Comparison of ENCODE assay signal across 21 cellular contexts in genomic region chr10:4333474-4333894, GRCh38.
DNase-seq lines count a peak whose midpoint lies in the region; ATAC-seq and TF ChIP-seq lines count a peak whose summit lies in the region.
"Had no signal": no experiment of that assay in that cellular context is flagged by ENCODE, and none has a peak within 500 bp of the region (broad histone marks: within the 10 kb centered on the region; RNA-seq: fewer than 3 reads in every experiment).

No MANE protein-coding gene starts in this region.

- peak overlapping the region; percentile 23 for H3K4me3 ChIP-seq in CD4-positive, CD25-positive, alpha-beta regulatory T cell (ENCODE audit: low read depth, low read length)
- H3K4me3 ChIP-seq in MM.1S (ENCODE audit: low read length) (peak overlapping the region; percentile 29), SK-N-SH (ENCODE audit: low read depth in 2 of 2, low read length in 1 of 2) (no peak overlapping the region), transverse colon (no peak overlapping the region)
- H3K4me3 ChIP-seq: left ventricle myocardium inferior, psoas muscle had no signal

- H3K79me2 ChIP-seq in MM.1S (ENCODE audit: low read length) (no peaks in the 10 kb centered on the region), SK-N-SH (ENCODE audit: insufficient read depth) (no peaks in the 10 kb centered on the region)

- no peaks in the 10 kb centered on the region for H3K36me3 Mint-ChIP-seq in CD4-positive, CD25-positive, alpha-beta regulatory T cell
- no peaks in the 10 kb centered on the region for H3K36me3 Mint-ChIP-seq in HFFc6 (ENCODE audit: low read depth)
- H3K36me3 Mint-ChIP-seq: CD8-positive, alpha-beta T cell had no signal

- H4K20me1 ChIP-seq in MM.1S (ENCODE audit: insufficient read depth, low read length) (no peaks in the 10 kb centered on the region), SK-N-SH (ENCODE audit: insufficient read depth) (no peaks in the 10 kb centered on the region)

- no peak for TF ChIP-seq RAD21 in SK-N-SH (IDR thresholded peaks at IDR 0.05; ENCODE audit: low read length)

- POLR2A ChIA-PET in SK-N-SH (lab: Yijun Ruan, JAX): no interaction called here

- H3F3A ChIP-seq in MM.1S (ENCODE audit: insufficient read depth, low read length): peaks cover 7% of the 10 kb centered on the region
- no peaks in the 10 kb centered on the region for H3F3A ChIP-seq in SK-N-SH (replicated peaks; ENCODE audit: insufficient read depth)

- peak overlapping the region; percentile 47 for H3K27ac ChIP-seq in CD4-positive, CD25-positive, alpha-beta regulatory T cell (ENCODE audit: insufficient read depth, low read length, poor library complexity, severe bottlenecking)
- peak overlapping the region; percentile 38; the same call in 1 of the 2 replicates for H3K27ac ChIP-seq in MM.1S (ENCODE audit: low read length)
- H3K27ac ChIP-seq in SK-N-SH (ENCODE audit: low read depth in 2 of 2, low read length in 1 of 2): no peak overlapping the region
- H3K27ac ChIP-seq in transverse colon: no peak overlapping the region
- H3K27ac ChIP-seq: left ventricle myocardium inferior, psoas muscle had no signal

- CTCF ChIA-PET in SK-N-SH (lab: Yijun Ruan, JAX): no interaction called here

- H3K27ac Mint-ChIP-seq in CD4-positive, CD25-positive, alpha-beta regulatory T cell: no peak overlapping the region
- no peak overlapping the region for H3K27ac Mint-ChIP-seq in HFFc6
- H3K27ac Mint-ChIP-seq: activated CD4-positive, alpha-beta memory T cell treated with anti-CD3 and anti-CD28 coated beads, Interleukin-2, amount 10 ng/mL, durations not matched to agents 7 days and 5 days; CD8-positive, alpha-beta T cell had no signal

- H3K4me1 Mint-ChIP-seq in CD4-positive, CD25-positive, alpha-beta regulatory T cell: no peaks in the 10 kb centered on the region
- no peaks in the 10 kb centered on the region for H3K4me1 Mint-ChIP-seq in HFFc6 (ENCODE audit: low read depth)
- H3K4me1 Mint-ChIP-seq: activated CD4-positive, alpha-beta memory T cell treated with anti-CD3 and anti-CD28 coated beads, Interleukin-2, amount 10 ng/mL, durations not matched to agents 7 days and 5 days had no signal

- H3K27me3 ChIP-seq in CD4-positive, CD25-positive, alpha-beta regulatory T cell (ENCODE audit: control insufficient read depth, insufficient read depth, low read length): no peaks in the 10 kb centered on the region
- H3K27me3 ChIP-seq in MM.1S (replicated peaks; ENCODE audit: insufficient read depth, low read length) (no peaks in the 10 kb centered on the region), SK-N-SH (ENCODE audit: insufficient read depth) (no peaks in the 10 kb centered on the region), transverse colon (no peaks in the 10 kb centered on the region)

- no peaks in the 10 kb centered on the region for H3K36me3 ChIP-seq in CD4-positive, CD25-positive, alpha-beta regulatory T cell (ENCODE audit: control insufficient read depth, insufficient read depth, low read length)
- H3K36me3 ChIP-seq in MM.1S (replicated peaks; ENCODE audit: insufficient read depth, low read length): no peaks in the 10 kb centered on the region
- H3K36me3 ChIP-seq in SK-N-SH (replicated peaks in 1 of 2; ENCODE audit: control insufficient read depth in 1 of 2, insufficient read depth in 2 of 2, low read length in 1 of 2): no peaks in the 10 kb centered on the region
- H3K36me3 ChIP-seq in transverse colon: no peaks in the 10 kb centered on the region
- H3K36me3 ChIP-seq: left ventricle myocardium inferior had no signal

- in situ Hi-C loops in transverse colon (cut with MboI; ENCODE audit: low pct_ligation_motif_present in 1 of 4, low pct_unique_long_range_greater_than_20kb in 1 of 4, low sequenced_read_pairs in 3 of 4): no loop called here

- H3K27me3 Mint-ChIP-seq in CD4-positive, CD25-positive, alpha-beta regulatory T cell: no peaks in the 10 kb centered on the region
- no peaks in the 10 kb centered on the region for H3K27me3 Mint-ChIP-seq in HFFc6 (ENCODE audit: insufficient read depth)
- H3K27me3 Mint-ChIP-seq: activated CD4-positive, alpha-beta memory T cell treated with anti-CD3 and anti-CD28 coated beads, Interleukin-2, amount 10 ng/mL, durations not matched to agents 7 days and 5 days had no signal

- TF ChIP-seq EP300 in SK-N-SH (IDR thresholded peaks at IDR 0.05; ENCODE audit: borderline replicate concordance in 1 of 2, low read depth in 1 of 2, low read length in 1 of 2) (no peak), transverse colon (IDR thresholded peaks at IDR 0.05; ENCODE audit: low read depth) (no peak)

- ATAC-seq in CD4-positive, CD25-positive, alpha-beta regulatory T cell (ENCODE audit: low read depth in 2 of 2): no peak
- ATAC-seq: CD8-positive, alpha-beta T cell; psoas muscle had no signal

- no peak overlapping the region for H3K4me3 Mint-ChIP-seq in CD4-positive, CD25-positive, alpha-beta regulatory T cell
- no peak overlapping the region for H3K4me3 Mint-ChIP-seq in HFFc6
- H3K4me3 Mint-ChIP-seq: activated CD4-positive, alpha-beta memory T cell treated with anti-CD3 and anti-CD28 coated beads, Interleukin-2, amount 10 ng/mL, durations not matched to agents 7 days and 5 days; activated T-cell treated with anti-CD3 and anti-CD28 coated beads, Interleukin-2, amount 50 U/mL, for 4 hours; CD8-positive, alpha-beta T cell; neural crest cell had no signal

- TF ChIP-seq CTCF in MM.1S (IDR thresholded peaks at IDR 0.05; ENCODE audit: low read length): no peak
- no peak for TF ChIP-seq CTCF in HFFc6 (IDR thresholded peaks at IDR 0.05)
- no peak for TF ChIP-seq CTCF in SK-N-SH (IDR thresholded peaks at IDR 0.05)
- TF ChIP-seq CTCF in transverse colon (IDR thresholded peaks at IDR 0.05): no peak

- H3K9ac ChIP-seq in MM.1S (ENCODE audit: low read length) (no peak overlapping the region), SK-N-SH (no peak overlapping the region)

- no peak for TF ChIP-seq POLR2A in transverse colon (IDR thresholded peaks at IDR 0.05)

- H3K9me2 ChIP-seq in MM.1S (replicated peaks; ENCODE audit: insufficient read depth, low read length) (no peaks in the 10 kb centered on the region), SK-N-SH (no peaks in the 10 kb centered on the region)

- H3K9me3 ChIP-seq in CD4-positive, CD25-positive, alpha-beta regulatory T cell (ENCODE audit: control insufficient read depth in 2 of 2, low read length in 2 of 2): peaks cover 16 to 19% of the 10 kb centered on the region in 2 experiments
- H3K9me3 ChIP-seq in MM.1S (replicated peaks; ENCODE audit: insufficient read depth, low read length) (no peaks in the 10 kb centered on the region), SK-N-SH (no peaks in the 10 kb centered on the region), transverse colon (no peaks in the 10 kb centered on the region)
- H3K9me3 ChIP-seq: psoas muscle had no signal

- peak overlapping the region; percentile 27 for H2AFZ ChIP-seq in MM.1S (ENCODE audit: low read length)
- H2AFZ ChIP-seq in SK-N-SH (ENCODE audit: low read depth): no peak overlapping the region

- intact Hi-C loops in transverse colon (cut with DNase I; ENCODE audit: low total_unique reads): no loop called here

- no peak for DNase-seq in CD4-positive, CD25-positive, alpha-beta regulatory T cell
- DNase-seq in MM.1S (peak; percentile 26), SIG-M5 (lab: John Stamatoyannopoulos, UW) (peak; percentile 9), germinal center (ENCODE audit: low spot score) (peak; percentile 18), HFFc6 (no peak), SK-N-SH (no peak), transverse colon (no peak), AG08395 (ENCODE audit: low spot score) (no peak)
- DNase-seq: activated CD4-positive, alpha-beta memory T cell treated with anti-CD3 and anti-CD28 coated beads, Interleukin-2, amount 10 ng/mL, durations not matched to agents 7 days and 5 days; activated naive CD4-positive, alpha-beta T cell treated with anti-CD3 and anti-CD28 coated beads, Interleukin-2, amount 50 U/mL, for 16 hours; activated T-cell treated with anti-CD3 and anti-CD28 coated beads, Interleukin-2, amount 50 U/mL, for 4 hours; CD8-positive, alpha-beta T cell; DMS53; effector memory CD4-positive, alpha-beta T cell; left ventricle myocardium inferior; NCI-H146; NCI-H226; psoas muscle; small intestine; stimulated activated CD4-positive, alpha-beta T cell treated with anti-CD3 and anti-CD28 coated beads, Interleukin-4, amount 100 ng/mL, for 4 hours had no signal

- no peaks in the 10 kb centered on the region for H3K4me1 ChIP-seq in CD4-positive, CD25-positive, alpha-beta regulatory T cell (ENCODE audit: control insufficient read depth, insufficient read depth, low read length, poor library complexity, severe bottlenecking)
- H3K4me1 ChIP-seq in MM.1S (ENCODE audit: low read length) (no peaks in the 10 kb centered on the region), SK-N-SH (ENCODE audit: control insufficient read depth in 1 of 2, insufficient read depth in 2 of 2, low read depth in 1 of 2, low read length in 1 of 2) (peaks cover 0 to 7% of the 10 kb centered on the region in 2 experiments; a peak in 2 of 4 replicates), transverse colon (no peaks in the 10 kb centered on the region)

- peak overlapping the region; percentile 14; the same call in 1 of the 2 replicates for H3K4me2 ChIP-seq in MM.1S (ENCODE audit: low read depth, low read length)
- H3K4me2 ChIP-seq in SK-N-SH: no peak overlapping the region

- H3K9me3 Mint-ChIP-seq in CD4-positive, CD25-positive, alpha-beta regulatory T cell: peaks cover 0 to 6% (median 0%) of the 10 kb centered on the region in 7 donors
- H3K9me3 Mint-ChIP-seq in HFFc6: no peaks in the 10 kb centered on the region
- H3K9me3 Mint-ChIP-seq: activated T-cell treated with anti-CD3 and anti-CD28 coated beads, Interleukin-2, amount 50 U/mL, for 4 hours; CD8-positive, alpha-beta T cell; neural crest cell had no signal

- 95% methylated on average over 15 of the region's 15 CpGs for WGBS in SK-N-SH (ENCODE audit: low lambda C conversion rate)
- WGBS in transverse colon (ENCODE audit: low coverage in 1 of 2), 2 donors: 72 to 75% methylated on average over 13 to 15 of the region's 15 CpGs

TF ChIP-seq in SK-N-SH, 30 proteins besides CTCF, POLR2A, EP300 and RAD21 (continues in another document):
- no peak for TF ChIP-seq GABPA (IDR thresholded peaks at IDR 0.05; ENCODE audit: low read depth)
- no peak for TF ChIP-seq FOSL2 (IDR thresholded peaks at IDR 0.05; ENCODE audit: borderline replicate concordance, low read depth)
- no peak for TF ChIP-seq TAF1 (IDR thresholded peaks at IDR 0.05; ENCODE audit: borderline replicate concordance, low read depth, low read length)
- TF ChIP-seq NFIC (IDR thresholded peaks at IDR 0.05; ENCODE audit: borderline replicate concordance): no peak
- no peak for TF ChIP-seq NRF1 (IDR thresholded peaks at IDR 0.05; ENCODE audit: low read depth, low read length)
- TF ChIP-seq RFX5 (IDR thresholded peaks at IDR 0.05; ENCODE audit: low read length): no peak
- no peak for TF ChIP-seq FOXJ3 (CRISPR knock-in tag; IDR thresholded peaks at IDR 0.05)
- TF ChIP-seq, protein P1, sequence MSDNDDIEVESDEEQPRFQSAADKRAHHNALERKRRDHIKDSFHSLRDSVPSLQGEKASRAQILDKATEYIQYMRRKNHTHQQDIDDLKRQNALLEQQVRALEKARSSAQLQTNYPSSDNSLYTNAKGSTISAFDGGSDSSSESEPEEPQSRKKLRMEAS (IDR thresholded peaks at IDR 0.05; ENCODE audit: low read depth): no peak

Comparison
In these comparisons a context has a peak if more than half of its experiments do, and no peak if none do; other contexts are left out.
1. DNase-seq: peak in MM.1S (single experiment), SIG-M5 (single experiment) and germinal center (single experiment); none in CD4-positive, CD25-positive, alpha-beta regulatory T cell (0 of 3), HFFc6 (single experiment), SK-N-SH (single experiment), transverse colon (single experiment) and AG08395 (single experiment).
2. H3K27ac ChIP-seq: peak in CD4-positive, CD25-positive, alpha-beta regulatory T cell (single experiment) and MM.1S (single experiment); none in SK-N-SH (0 of 2) and transverse colon (0 of 4).
3. H3K4me3 ChIP-seq: peak in CD4-positive, CD25-positive, alpha-beta regulatory T cell (single experiment) and MM.1S (single experiment); none in SK-N-SH (0 of 2) and transverse colon (0 of 4).